Comparison of ENCODE assay signal across 32 cellular contexts in genomic region chr11:79444923-79445322, GRCh38. TPM values are rescaled to one million over a fixed set of nuclear protein-coding genes. Genes with fewer than 3 reads are reported as not detected.
"Had no signal": no experiment of that assay in that cellular context is flagged by ENCODE, and none has a peak within 500 bp of the region (broad histone marks: within the 10 kb centered on the region; RNA-seq: fewer than 3 reads in every experiment).

No MANE protein-coding gene starts in this region.

- H3K4me3 Mint-ChIP-seq: naive thymus-derived CD4-positive, alpha-beta T cell; natural killer cell; nephron; neural crest cell; stimulated activated memory B cell treated with anti-CD40 and anti-IgM and Interleukin-4, amounts not matched to agents 10 μg/mL and 1 μg/mL and 100 μg/mL, for 72 hours; stimulated activated naive CD8-positive, alpha-beta T cell treated with anti-CD3 and anti-CD28 coated beads, Interleukin-15, amount 100 ng/mL, for 72 hours; type B pancreatic cell had no signal

- H3K36me3 ChIP-seq: ovary, right lobe of liver, sigmoid colon, spleen, suprapubic skin, tibial artery, transverse colon, upper lobe of right lung, uterus had no signal

- H3K27me3 Mint-ChIP-seq: stimulated activated memory B cell treated with anti-CD40 and anti-IgM and Interleukin-4, amounts not matched to agents 10 μg/mL and 1 μg/mL and 100 μg/mL, for 72 hours had no signal

- H3K4me2 ChIP-seq: smooth muscle cell had no signal

- H3K4me1 ChIP-seq: parathyroid adenoma, psoas muscle, testis, uterus had no signal

- DNase-seq: naive thymus-derived CD4-positive, alpha-beta T cell; natural killer cell; occipital lobe; ovary; posterior cingulate gyrus; psoas muscle; right cardiac atrium; right lobe of liver; sigmoid colon; spleen; stimulated activated CD4-positive, alpha-beta T cell treated with anti-CD3 and anti-CD28 coated beads, Interleukin-12 subunit alpha, Interleukin-12 subunit beta, amount 100 ng/mL, for 4 hours; stimulated activated CD4-positive, alpha-beta T cell treated with anti-CD3 and anti-CD28 coated beads, Interleukin-1b, Interleukin-23, amount 100 ng/mL, for 48 hours; stimulated activated CD4-positive, alpha-beta T cell treated with anti-CD3 and anti-CD28 coated beads, Interleukin-4, amount 100 ng/mL, for 1 hour; stimulated activated CD4-positive, alpha-beta T cell treated with anti-CD3 and anti-CD28 coated beads, Interleukin-4, amount 100 ng/mL, for 4 hours; stimulated activated CD8-positive, alpha-beta memory T cell treated with anti-CD3 and anti-CD28 coated beads, Interleukin-4, amount 100 ng/mL, for 48 hours; stimulated activated naive CD4-positive, alpha-beta T cell; stimulated activated naive CD8-positive, alpha-beta T cell treated with anti-CD3 and anti-CD28 coated beads, Interleukin-15, amount 100 ng/mL, for 72 hours; stimulated activated naive CD8-positive, alpha-beta T cell treated with anti-CD3 and anti-CD28 coated beads, Interleukin-15, Interleukin-2, amounts not matched to agents 100 U/mL and 50 U/mL, for 24 hours; substantia nigra; testis; tibial artery; transverse colon; upper lobe of right lung; uterus had no signal

- H3K36me3 Mint-ChIP-seq: stimulated activated memory B cell treated with anti-CD40 and anti-IgM and Interleukin-4, amounts not matched to agents 10 μg/mL and 1 μg/mL and 100 μg/mL, for 72 hours; type B pancreatic cell had no signal

- H3K9me3 Mint-ChIP-seq: nephron, neural crest cell, type B pancreatic cell had no signal

- H3K4me3 ChIP-seq: ovary, psoas muscle, right lobe of liver, sigmoid colon, skin epidermis, smooth muscle cell, spleen, suprapubic skin, testis, tibial artery, transverse colon, upper lobe of right lung, uterus had no signal

- H3K27me3 ChIP-seq: ovary, testis, tibial artery had no signal

- H3K27ac ChIP-seq: ovary, parathyroid adenoma, psoas muscle, right lobe of liver, sigmoid colon, skin epidermis, spleen, suprapubic skin, testis, tibial artery, transverse colon, upper lobe of right lung, uterus had no signal

- H2AFZ ChIP-seq: parathyroid adenoma had no signal

- H3K9ac ChIP-seq: parathyroid adenoma had no signal

- H3K27ac Mint-ChIP-seq: naive thymus-derived CD4-positive, alpha-beta T cell; natural killer cell; nephron; stimulated activated memory B cell treated with anti-CD40 and anti-IgM and Interleukin-4, amounts not matched to agents 10 μg/mL and 1 μg/mL and 100 μg/mL, for 72 hours; stimulated activated naive CD8-positive, alpha-beta T cell treated with anti-CD3 and anti-CD28 coated beads, Interleukin-15, amount 100 ng/mL, for 72 hours; type B pancreatic cell had no signal

- H3K79me2 ChIP-seq: parathyroid adenoma had no signal

- H3K9me3 ChIP-seq: ovary, psoas muscle, right lobe of liver, sigmoid colon, suprapubic skin, testis, tibial artery, transverse colon, upper lobe of right lung, uterus had no signal

RNA-seq across cellular contexts. Expression of gene TENM4, which starts 4.1 kb away (rescaled TPM):
- polyA plus RNA-seq: naive thymus-derived CD4-positive, alpha-beta T cell had no signal
